Comparison of ENCODE assay signal across 12 cellular contexts in genomic region chrY:19743331-19743730, GRCh38. TPM values are rescaled to one million over a fixed set of nuclear protein-coding genes. Genes with fewer than 3 reads are reported as not detected.
DNase-seq lines count a peak whose midpoint lies in the region; ATAC-seq and TF ChIP-seq lines count a peak whose summit lies in the region.
"Had no signal": no experiment of that assay in that cellular context is flagged by ENCODE, and none has a peak within 500 bp of the region (broad histone marks: within the 10 kb centered on the region; RNA-seq: fewer than 3 reads in every experiment).

No MANE protein-coding gene starts in this region.

- H3K4me1 Mint-ChIP-seq in CD4-positive, CD25-positive, alpha-beta regulatory T cell: peaks cover 0 to 32% (median 5%) of the 10 kb centered on the region in 4 donors
- H3K4me1 Mint-ChIP-seq: brain had no signal

- no peaks in the 10 kb centered on the region for H3K9me3 Mint-ChIP-seq in CD4-positive, CD25-positive, alpha-beta regulatory T cell
- H3K9me3 Mint-ChIP-seq: brain had no signal

- H3K27ac Mint-ChIP-seq in CD4-positive, CD25-positive, alpha-beta regulatory T cell: peak overlapping the region in 1 of 3 donors; percentile 91

- peaks cover 19% of the 10 kb centered on the region for H3K36me3 ChIP-seq in CD4-positive, CD25-positive, alpha-beta regulatory T cell (ENCODE audit: control insufficient read depth, insufficient read depth, low read length)
- H3K36me3 ChIP-seq in mucosa of stomach (ENCODE audit: control insufficient read depth, insufficient read depth, low read length): no peaks in the 10 kb centered on the region

- no peak for TF ChIP-seq CTCF in HFF-Myc (IDR thresholded peaks at IDR 0.05; ENCODE audit: low read depth, low read length, missing control alignments)
- no peak for TF ChIP-seq CTCF in cardiac fibroblast (IDR thresholded peaks at IDR 0.05; ENCODE audit: low read depth, low read length)

- H3K27me3 Mint-ChIP-seq in CD4-positive, CD25-positive, alpha-beta regulatory T cell: no peaks in the 10 kb centered on the region
- H3K27me3 Mint-ChIP-seq: brain had no signal

- no peak for DNase-seq in CD4-positive, CD25-positive, alpha-beta regulatory T cell
- no peak for DNase-seq in HFF-Myc (ENCODE audit: extremely low read depth, low read depth)
- peak; percentile 19 to 46 for DNase-seq in cardiac fibroblast (ENCODE audit: low read depth in 2 of 2)
- no peak for DNase-seq in DMS79 (lab: John Stamatoyannopoulos, UW)
- no peak for DNase-seq in D341Med (ENCODE audit: low spot score)
- no peak for DNase-seq in DMS53 (lab: John Stamatoyannopoulos, UW)
- DNase-seq: kidney glomerular epithelial cell, NCI-H1105 treated with DMSO at 0.1 percent for 48 hours, psoas muscle had no signal

- no peaks in the 10 kb centered on the region for H3K9me3 ChIP-seq in CD4-positive, CD25-positive, alpha-beta regulatory T cell (ENCODE audit: control insufficient read depth in 2 of 2, low read length in 2 of 2)
- no peaks in the 10 kb centered on the region for H3K9me3 ChIP-seq in mucosa of stomach (ENCODE audit: control insufficient read depth, low read length)
- H3K9me3 ChIP-seq: psoas muscle had no signal

- H3K4me1 ChIP-seq in CD4-positive, CD25-positive, alpha-beta regulatory T cell (ENCODE audit: control insufficient read depth, insufficient read depth, low read length, poor library complexity, severe bottlenecking): no peaks in the 10 kb centered on the region
- no peaks in the 10 kb centered on the region for H3K4me1 ChIP-seq in mucosa of stomach (ENCODE audit: control insufficient read depth, insufficient read depth, low read length)
- H3K4me1 ChIP-seq: psoas muscle had no signal

- no peak for ATAC-seq in CD4-positive, CD25-positive, alpha-beta regulatory T cell (ENCODE audit: low read depth in 2 of 2)
- no peak for ATAC-seq in GM19328 (IDR thresholded peaks at IDR 0.05; ENCODE audit: unreplicated experiment)
- ATAC-seq: psoas muscle had no signal

- H3K4me3 Mint-ChIP-seq in CD4-positive, CD25-positive, alpha-beta regulatory T cell: peak overlapping the region in 1 of 4 donors; percentile 99

- H3K4me3 ChIP-seq in CD4-positive, CD25-positive, alpha-beta regulatory T cell (ENCODE audit: low read depth, low read length): peak overlapping the region; percentile 93
- peak overlapping the region; percentile 60 for H3K4me3 ChIP-seq in HFF-Myc (replicated peaks; ENCODE audit: low read depth, low read length)
- H3K4me3 ChIP-seq in cardiac fibroblast (replicated peaks in 1 of 2; ENCODE audit: low read depth in 2 of 2, low read length in 2 of 2): peak overlapping the region in 1 of 2 donors; percentile 64
- no peak overlapping the region for H3K4me3 ChIP-seq in mucosa of stomach (ENCODE audit: low read length)
- H3K4me3 ChIP-seq: psoas muscle had no signal

- no peaks in the 10 kb centered on the region for H3K27me3 ChIP-seq in CD4-positive, CD25-positive, alpha-beta regulatory T cell (ENCODE audit: control insufficient read depth, insufficient read depth, low read length)
- no peaks in the 10 kb centered on the region for H3K27me3 ChIP-seq in mucosa of stomach (ENCODE audit: control insufficient read depth, insufficient read depth, low read length)

- H3K9ac ChIP-seq in mucosa of stomach (ENCODE audit: low read length): peak overlapping the region; percentile 87

- no peaks in the 10 kb centered on the region for H3K36me3 Mint-ChIP-seq in CD4-positive, CD25-positive, alpha-beta regulatory T cell
- H3K36me3 Mint-ChIP-seq: brain had no signal

- H3K27ac ChIP-seq in CD4-positive, CD25-positive, alpha-beta regulatory T cell (ENCODE audit: insufficient read depth, low read length, poor library complexity, severe bottlenecking): peak overlapping the region; percentile 74
- H3K27ac ChIP-seq: psoas muscle had no signal

RNA-seq across cellular contexts. Expression of gene KDM5D, which starts 1.2 kb away (rescaled TPM):
- total RNA-seq in CD4-positive, CD25-positive, alpha-beta regulatory T cell: not detected
- 10 to 100 TPM in 1 of 4 donors, not detected in 3; 11.4 TPM for polyA plus RNA-seq in CD4-positive, CD25-positive, alpha-beta regulatory T cell
- total RNA-seq: psoas muscle had no signal

Comparison
In these comparisons a context has a peak if more than half of its experiments do, and no peak if none do; other contexts are left out.
1. DNase-seq: peak in cardiac fibroblast (2 of 2); none in CD4-positive, CD25-positive, alpha-beta regulatory T cell (0 of 3), HFF-Myc (single experiment), DMS79 (single experiment), D341Med (single experiment) and DMS53 (single experiment).